ENCODE assay signal across 33 cellular contexts in the genomic region with DNA sequence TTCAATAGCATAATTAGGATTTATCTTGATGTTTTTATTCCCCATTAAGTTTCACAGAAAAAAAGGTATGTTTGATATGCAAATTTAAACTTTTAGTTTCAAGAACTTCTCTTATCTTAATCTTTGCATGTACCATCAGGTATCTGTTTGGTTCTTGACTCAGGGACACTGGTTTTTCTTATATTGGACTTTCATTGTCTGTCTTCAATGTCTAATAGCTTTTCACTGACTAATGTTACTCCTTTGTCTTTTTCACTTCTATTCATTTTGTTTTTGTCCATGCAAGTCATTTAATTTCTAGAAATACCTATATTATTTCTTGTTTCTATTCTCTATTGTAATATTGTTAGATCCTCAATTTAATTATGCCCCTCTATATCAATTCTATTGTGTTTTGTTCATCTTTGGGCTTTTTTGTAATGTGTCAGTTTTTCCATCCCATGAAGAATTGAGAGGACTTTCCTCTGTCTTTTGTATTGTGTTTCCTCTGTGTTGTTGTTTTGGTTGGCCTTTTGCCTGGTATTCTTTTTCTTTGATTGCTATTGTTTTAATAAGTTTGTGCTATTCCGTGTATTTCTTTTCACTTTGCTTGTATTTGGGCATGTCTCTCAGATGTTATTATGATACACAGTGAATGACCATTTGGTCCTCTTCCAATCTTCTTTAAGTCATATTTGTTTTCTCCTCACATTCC.
"Had no signal": no experiment of that assay in that cellular context is flagged by ENCODE, and none has a peak within 500 bp of the region (broad histone marks: within the 10 kb centered on the region; RNA-seq: fewer than 3 reads in every experiment).

No MANE protein-coding gene starts in this region.

- H3K4me1 Mint-ChIP-seq: immature natural killer cell; memory B cell; mesothelial cell of epicardium; naive B cell; neural crest cell; stimulated activated naive B cell treated with anti-CD40 and anti-IgM and Interleukin-4, amounts not matched to agents 10 μg/mL and 1 μg/mL and 100 μg/mL, for 72 hours had no signal

- DNase-seq: dorsolateral prefrontal cortex; effector CD4-positive, alpha-beta T cell; foreskin keratinocyte; glutamatergic neuron; heart right ventricle; hippocampal formation; immature natural killer cell; islet precursor cell; kidney glomerular epithelial cell; left colon; left ventricle myocardium inferior; lower lobe of right lung; mucosa of descending colon; naive B cell; pancreas; right lobe of liver; small intestine; stimulated activated CD4-positive, alpha-beta T cell treated with anti-CD3 and anti-CD28 coated beads, Interleukin-15, amount 100 ng/mL, for 24 hours; stimulated activated CD4-positive, alpha-beta T cell treated with anti-CD3 and anti-CD28 coated beads, Interleukin-2, amount 100 ng/mL, for 48 hours; stimulated activated naive B cell treated with anti-CD40 and anti-IgM and Interleukin-4, amounts not matched to agents 10 μg/mL and 1 μg/mL and 100 μg/mL, for 72 hours; upper lobe of left lung had no signal

- H3K4me1 ChIP-seq: foreskin keratinocyte, left ventricle myocardium inferior, lower lobe of right lung, pancreas, right lobe of liver, tibial nerve, upper lobe of left lung had no signal

- H3K4me3 Mint-ChIP-seq: immature natural killer cell; memory B cell; mesothelial cell of epicardium; naive B cell; natural killer cell treated with Interleukin-12 subunit alpha and Interleukin-12 subunit beta and Interleukin-15 and Interleukin-18, amount 100 ng/mL, for 72 hours; neural crest cell; stimulated activated naive B cell treated with anti-CD40 and anti-IgM and Interleukin-4, amounts not matched to agents 10 μg/mL and 1 μg/mL and 100 μg/mL, for 72 hours; stimulated activated naive CD8-positive, alpha-beta T cell treated with anti-CD3 and anti-CD28 coated beads, Interleukin-15, Interleukin-2, amounts not matched to agents 100 ng/mL and 50 ng/mL, for 24 hours had no signal

- H3K36me3 ChIP-seq: heart right ventricle, left ventricle myocardium inferior, lower lobe of right lung, neutrophil, pancreas, right lobe of liver, thoracic aorta, tibial nerve, upper lobe of left lung had no signal

- H3K4me3 ChIP-seq: coronary artery, dorsolateral prefrontal cortex, heart right ventricle, left ventricle myocardium inferior, lower lobe of right lung, mucosa of descending colon, pancreas, right lobe of liver, thoracic aorta, tibial nerve, upper lobe of left lung had no signal

- H3K36me3 Mint-ChIP-seq: immature natural killer cell; mesothelial cell of epicardium; natural killer cell treated with Interleukin-12 subunit alpha and Interleukin-12 subunit beta and Interleukin-15 and Interleukin-18, amount 100 ng/mL, for 72 hours; stimulated activated naive B cell treated with anti-CD40 and anti-IgM and Interleukin-4, amounts not matched to agents 10 μg/mL and 1 μg/mL and 100 μg/mL, for 72 hours had no signal

- H3K27me3 ChIP-seq: pancreas, right lobe of liver, tibial nerve, upper lobe of left lung had no signal

- H3K27ac ChIP-seq: coronary artery, dorsolateral prefrontal cortex, epithelial cell of prostate, foreskin keratinocyte, heart right ventricle, left ventricle myocardium inferior, lower lobe of right lung, neutrophil, pancreas, right lobe of liver, thoracic aorta, tibial nerve, upper lobe of left lung had no signal

- ATAC-seq: esophagus mucosa; foreskin keratinocyte; heart right ventricle; left colon; lower lobe of right lung; mucosa of descending colon; natural killer cell treated with Interleukin-12 subunit alpha and Interleukin-12 subunit beta and Interleukin-15 and Interleukin-18, amount 100 ng/mL, for 72 hours; pancreas; right lobe of liver; stimulated activated naive B cell treated with anti-CD40 and anti-IgM and Interleukin-4, amounts not matched to agents 10 μg/mL and 1 μg/mL and 100 μg/mL, for 72 hours had no signal

- H3K27ac Mint-ChIP-seq: immature natural killer cell; memory B cell; mesothelial cell of epicardium; naive B cell; natural killer cell treated with Interleukin-12 subunit alpha and Interleukin-12 subunit beta and Interleukin-15 and Interleukin-18, amount 100 ng/mL, for 72 hours; stimulated activated naive B cell treated with anti-CD40 and anti-IgM and Interleukin-4, amounts not matched to agents 10 μg/mL and 1 μg/mL and 100 μg/mL, for 72 hours; stimulated activated naive CD8-positive, alpha-beta T cell treated with anti-CD3 and anti-CD28 coated beads, Interleukin-15, Interleukin-2, amounts not matched to agents 100 ng/mL and 50 ng/mL, for 24 hours had no signal

- H3K9me3 Mint-ChIP-seq: natural killer cell treated with Interleukin-12 subunit alpha and Interleukin-12 subunit beta and Interleukin-15 and Interleukin-18, amount 100 ng/mL, for 72 hours had no signal

- H3K9me3 ChIP-seq: lower lobe of right lung, mucosa of descending colon, neutrophil, pancreas, right lobe of liver, thoracic aorta, upper lobe of left lung had no signal

- FAIRE-seq: pancreas, small intestine, urothelium cell line had no signal
